24 cellular contexts compared by ENCODE assay signal in genomic region chr17:79191270-79191934, GRCh38.
"Had no signal": no experiment of that assay in that cellular context is flagged by ENCODE, and none has a peak within 500 bp of the region (broad histone marks: within the 10 kb centered on the region; RNA-seq: fewer than 3 reads in every experiment).

No MANE protein-coding gene starts in this region.

- H3K4me3 ChIP-seq: ascending aorta, body of pancreas had no signal

- H3K27ac ChIP-seq: ascending aorta, body of pancreas had no signal

- H3K36me3 ChIP-seq: ascending aorta had no signal

- H3K9me3 Mint-ChIP-seq: activated CD4-positive, alpha-beta memory T cell treated with anti-CD3 and anti-CD28 coated beads for 36 hours; activated CD4-positive, alpha-beta T cell treated with anti-CD3 and anti-CD28 coated beads, Interleukin-2, amount 10 ng/mL, durations not matched to agents 7 days and 5 days; activated naive CD4-positive, alpha-beta T cell treated with anti-CD3 and anti-CD28 coated beads, Interleukin-2, amount 50 U/mL, for 72 hours; activated naive CD8-positive, alpha-beta T cell treated with anti-CD3 and anti-CD28 coated beads, Interleukin-2, amount 50 U/mL, for 24 hours; activated T-cell treated with anti-CD3 and anti-CD28 coated beads, Interleukin-2, amount 50 U/mL, for 4 hours had no signal

- H3K4me1 ChIP-seq: ascending aorta, body of pancreas had no signal

- H3K36me3 Mint-ChIP-seq: activated CD4-positive, alpha-beta memory T cell treated with anti-CD3 and anti-CD28 coated beads for 36 hours; activated naive CD4-positive, alpha-beta T cell treated with anti-CD3 and anti-CD28 coated beads, Interleukin-2, amount 50 U/mL, for 72 hours had no signal

- H3K27ac Mint-ChIP-seq: activated CD4-positive, alpha-beta memory T cell treated with anti-CD3 and anti-CD28 coated beads for 36 hours; activated CD4-positive, alpha-beta T cell treated with anti-CD3 and anti-CD28 coated beads, Interleukin-2, amount 10 ng/mL, durations not matched to agents 7 days and 5 days; activated naive CD4-positive, alpha-beta T cell treated with anti-CD3 and anti-CD28 coated beads, Interleukin-2, amount 50 U/mL, for 72 hours; activated naive CD8-positive, alpha-beta T cell treated with anti-CD3 and anti-CD28 coated beads, Interleukin-2, amount 50 U/mL, for 24 hours had no signal

- DNase-seq: activated CD4-positive, alpha-beta memory T cell treated with anti-CD3 and anti-CD28 coated beads for 36 hours; activated CD4-positive, alpha-beta T cell treated with anti-CD3 and anti-CD28 coated beads, Interleukin-2, amount 10 ng/mL, durations not matched to agents 7 days and 5 days; activated CD4-positive, CD25-positive, alpha-beta regulatory T cell; activated CD8-positive, alpha-beta memory T cell treated with anti-CD3 and anti-CD28 coated beads for 24 hours; activated effector memory CD4-positive, alpha-beta T cell treated with anti-CD3 and anti-CD28 coated beads, Interleukin-2, amount 50 U/mL, for 16 hours; activated naive CD4-positive, alpha-beta T cell treated with Interleukin-2 at 50 U/mL for 16 hours; activated naive CD8-positive, alpha-beta T cell treated with anti-CD3 and anti-CD28 coated beads, Interleukin-2, amount 50 U/mL, for 24 hours; activated T-cell treated with anti-CD3 and anti-CD28 coated beads, Interleukin-2, amount 50 U/mL, for 4 hours; amniotic stem cell; body of pancreas; central memory CD4-positive, alpha-beta T cell; Karpas-422; NCI-H1105 treated with DMSO at 0.1 percent for 48 hours; NCI-H146; NCI-H187 treated with DMSO at 0.1 percent for 48 hours; NCI-H345; NCI-H510A; NCI-H526 treated with DMSO at 0.1 percent for 48 hours; PC-3; SHP77 treated with DMSO at 0.1 percent for 48 hours; T-helper 2 cell; T1000 had no signal

- H3K9me3 ChIP-seq: ascending aorta, body of pancreas had no signal

- H3K4me3 Mint-ChIP-seq: activated CD4-positive, alpha-beta memory T cell treated with anti-CD3 and anti-CD28 coated beads for 36 hours; activated CD4-positive, alpha-beta T cell treated with anti-CD3 and anti-CD28 coated beads, Interleukin-2, amount 10 ng/mL, durations not matched to agents 7 days and 5 days; activated naive CD8-positive, alpha-beta T cell treated with anti-CD3 and anti-CD28 coated beads, Interleukin-2, amount 50 U/mL, for 24 hours; activated T-cell treated with anti-CD3 and anti-CD28 coated beads, Interleukin-2, amount 50 U/mL, for 4 hours had no signal

- H3K4me1 Mint-ChIP-seq: activated CD4-positive, alpha-beta T cell treated with anti-CD3 and anti-CD28 coated beads, Interleukin-2, amount 10 ng/mL, durations not matched to agents 7 days and 5 days; activated naive CD8-positive, alpha-beta T cell treated with anti-CD3 and anti-CD28 coated beads, Interleukin-2, amount 50 U/mL, for 24 hours had no signal

- ATAC-seq: activated naive CD4-positive, alpha-beta T cell treated with anti-CD3 and anti-CD28 coated beads, Interleukin-2, amount 50 U/mL, for 72 hours; activated naive CD8-positive, alpha-beta T cell treated with anti-CD3 and anti-CD28 coated beads, Interleukin-2, amount 50 U/mL, for 24 hours; activated T-cell treated with anti-CD3 and anti-CD28 coated beads, Interleukin-2, amount 50 U/mL, for 4 hours; body of pancreas; PC-3 had no signal
